ENCODE assay signal across 8 cellular contexts in genomic region chr6:10404799-10405524, GRCh38. TPM values are rescaled to one million over a fixed set of nuclear protein-coding genes. Genes with fewer than 3 reads are reported as not detected.
DNase-seq lines count a peak whose midpoint lies in the region; ATAC-seq and TF ChIP-seq lines count a peak whose summit lies in the region.

No MANE protein-coding gene starts in this region.

- H3K9me3 ChIP-seq in duodenal mucosa (ENCODE audit: control insufficient read depth in 1 of 2, low read length in 2 of 2) (peaks cover 0 to 4% of the 10 kb centered on the region in 2 donors), aorta (ENCODE audit: control insufficient read depth, low read length) (no peaks in the 10 kb centered on the region)

- intact Hi-C loops in aorta (cut with DNase I), result no loop called here

- H3K27ac Mint-ChIP-seq in osteocyte (ENCODE audit: unreplicated experiment), result peak overlapping the region; percentile 100

- peaks cover 39 to 74% of the 10 kb centered on the region in 2 donors for H3K27me3 ChIP-seq in duodenal mucosa (ENCODE audit: control insufficient read depth in 1 of 2, insufficient read depth in 2 of 2, low read length in 2 of 2)
- no peaks in the 10 kb centered on the region for H3K27me3 ChIP-seq in aorta (ENCODE audit: control insufficient read depth in 1 of 2, insufficient read depth in 2 of 2, low read length in 1 of 2)

- no peak for ATAC-seq in HG03460 (IDR thresholded peaks at IDR 0.05; ENCODE audit: unreplicated experiment)
- no peak for ATAC-seq in GM19463 (IDR thresholded peaks at IDR 0.05; ENCODE audit: unreplicated experiment)
- no peak for ATAC-seq in aorta (ENCODE audit: low FRiP score)
- no peak for ATAC-seq in HG02571 (IDR thresholded peaks at IDR 0.05; ENCODE audit: unreplicated experiment)

- H3K4me3 Mint-ChIP-seq in osteocyte (ENCODE audit: unreplicated experiment), result peak overlapping the region; percentile 99

- H3K4me3 ChIP-seq in duodenal mucosa (ENCODE audit: low read depth in 1 of 2, low read length in 2 of 2) (peak overlapping the region; percentile 60 to 74), aorta (ENCODE audit: low read length in 2 of 2) (peak overlapping the region in 1 of 2 donors; percentile 5)

- 49 to 53% methylated on average over 31 of the region's 31 CpGs for WGBS in aorta, 2 donors

- CTCF ChIA-PET in GM10248 (lab: Yijun Ruan, JAX), result interaction anchor here (1.0 kb wide), 1 partner anchor 9 kb away, joined by 4 read pairs; no protein-coding TSS in a partner anchor

- H3K36me3 ChIP-seq in duodenal mucosa (ENCODE audit: control insufficient read depth in 1 of 2, insufficient read depth in 2 of 2, low read length in 2 of 2), result no peaks in the 10 kb centered on the region
- H3K36me3 ChIP-seq in aorta (ENCODE audit: control insufficient read depth in 1 of 2, insufficient read depth in 2 of 2, low read length in 1 of 2), result no peaks in the 10 kb centered on the region

- TF ChIP-seq CTCF in GM10248 (IDR thresholded peaks at IDR 0.05; ENCODE audit: control extremely low read depth, extremely low read depth, low read depth, missing control alignments) (no peak), osteocyte (IDR thresholded peaks at IDR 0.05) (no peak)

- H3K9me3 Mint-ChIP-seq in osteocyte (ENCODE audit: unreplicated experiment), result no peaks in the 10 kb centered on the region

- POLR2A ChIA-PET in GM10248 (lab: Yijun Ruan, JAX), result no interaction called here

- H3K4me1 ChIP-seq in duodenal mucosa (ENCODE audit: control insufficient read depth in 1 of 2, insufficient read depth in 2 of 2, low read length in 2 of 2) (peaks cover 6 to 16% of the 10 kb centered on the region in 2 donors), aorta (ENCODE audit: control insufficient read depth in 1 of 2, insufficient read depth in 2 of 2, low read length in 2 of 2) (peaks cover 0 to 4% of the 10 kb centered on the region in 2 donors)

- no peaks in the 10 kb centered on the region for H3K27me3 Mint-ChIP-seq in osteocyte (ENCODE audit: unreplicated experiment)

- H3K36me3 Mint-ChIP-seq in osteocyte (ENCODE audit: unreplicated experiment), result peaks cover 57% of the 10 kb centered on the region

- H3K27ac ChIP-seq in duodenal mucosa (ENCODE audit: low read depth, low read length) (peak overlapping the region; percentile 26), aorta (ENCODE audit: low read depth in 1 of 2, low read length in 2 of 2) (no peak overlapping the region)

- DNase-seq in GM10248 (ENCODE audit: extremely low spot score), result peak; percentile 6
- peak; percentile 60 for DNase-seq in M059J (ENCODE audit: low read depth)
- no peak for DNase-seq in osteocyte (ENCODE audit: extremely low spot score, unreplicated experiment)
- DNase-seq in aorta, result no peak

- H3K9ac ChIP-seq in duodenal mucosa (ENCODE audit: low read depth in 1 of 2, low read length in 2 of 2), result no peak overlapping the region

- H3K4me1 Mint-ChIP-seq in osteocyte (ENCODE audit: unreplicated experiment), result peaks cover 77% of the 10 kb centered on the region

RNA-seq across cellular contexts. Expression of gene TFAP2A, which starts 9.9 kb away (rescaled TPM):
- total RNA-seq in M059J (2014; rRNA removed; shearing (Covaris generic)), result 10.8 and 26.6 TPM in 2 replicates
- 53.2 and 59.6 TPM in 2 replicates for total RNA-seq in osteocyte
- under 1 TPM; 0.23 to 0.63 TPM for total RNA-seq in aorta
- polyA plus RNA-seq in aorta, result under 1 TPM in 1 of 2 donors, not detected in 1; 0.38 TPM

Comparison
In these comparisons a context has a peak if more than half of its experiments do, and no peak if none do; other contexts are left out.
1. DNase-seq: peak in GM10248 (single experiment) and M059J (single experiment); none in osteocyte (single experiment) and aorta (0 of 2).